ENCODE assay signal across 15 cellular contexts in genomic region chr15:69531302-69532027, GRCh38.
A peak's percentile ranks its signal among the peaks of the same experiment; 100 is the strongest.
DNase-seq lines count a peak whose midpoint lies in the region; FAIRE-seq and TF ChIP-seq lines count a peak whose summit lies in the region.
"Had no signal": no experiment of that assay in that cellular context is flagged by ENCODE, and none has a peak within 500 bp of the region (broad histone marks: within the 10 kb centered on the region; RNA-seq: fewer than 3 reads in every experiment).

No MANE protein-coding gene starts in this region.

- WGBS in smooth muscle cell (ENCODE audit: low lambda C conversion rate): 13% methylated on average over 16 of the region's 16 CpGs
- 86% methylated on average over 11 of the region's 16 CpGs for WGBS in esophagus muscularis mucosa

- intact Hi-C loops in esophagus muscularis mucosa (cut with DNase I): no loop called here

- H3K9me1 ChIP-seq in keratinocyte (ENCODE audit: control insufficient read depth, extremely low read depth, insufficient read depth, low read length): no peaks in the 10 kb centered on the region

- no peak for TF ChIP-seq EP300 in esophagus muscularis mucosa (IDR thresholded peaks at IDR 0.05)

- H4K20me1 ChIP-seq in keratinocyte (ENCODE audit: control insufficient read depth, extremely low read depth, insufficient read depth, low read length) (no peaks in the 10 kb centered on the region), smooth muscle cell (ENCODE audit: low read depth) (no peaks in the 10 kb centered on the region)

- dilution Hi-C loops in keratinocyte (cut with MboI; ENCODE audit: extremely low pct_ligation_motif_present, low sequenced_read_pairs): no loop called here

- H3K36me3 ChIP-seq in adipocyte (ENCODE audit: control insufficient read depth, insufficient read depth, low read length, severe bottlenecking): no peaks in the 10 kb centered on the region
- no peaks in the 10 kb centered on the region for H3K36me3 ChIP-seq in keratinocyte (ENCODE audit: control insufficient read depth in 2 of 2, extremely low read depth in 1 of 2, insufficient read depth in 2 of 2, low read length in 2 of 2)
- H3K36me3 ChIP-seq in smooth muscle cell (ENCODE audit: low read depth): no peaks in the 10 kb centered on the region
- H3K36me3 ChIP-seq in esophagus muscularis mucosa: no peaks in the 10 kb centered on the region
- H3K36me3 ChIP-seq: uterus had no signal

- H3K27me3 ChIP-seq in adipocyte (replicated peaks; ENCODE audit: control insufficient read depth, insufficient read depth, low read length) (peaks cover 29% of the 10 kb centered on the region), keratinocyte (ENCODE audit: control insufficient read depth, extremely low read depth, insufficient read depth, low read length) (peaks cover 18% of the 10 kb centered on the region), smooth muscle cell (ENCODE audit: low read depth) (no peaks in the 10 kb centered on the region), esophagus muscularis mucosa (peaks cover 0 to 9% (median 0%) of the 10 kb centered on the region in 4 donors)
- H3K27me3 ChIP-seq: uterus had no signal

- TF ChIP-seq POLR2A in esophagus muscularis mucosa (IDR thresholded peaks at IDR 0.05; ENCODE audit: low read depth): no peak

- DNase-seq in NCI-H82 (lab: John Stamatoyannopoulos, UW): peak; percentile 53
- no peak for DNase-seq in NCI-H82 treated with DMSO at 0.1 percent for 48 hours (lab: John Stamatoyannopoulos, UW; ENCODE audit: unreplicated experiment)
- DNase-seq in adipocyte (ENCODE audit: low read depth): peak; percentile 23
- no peak for DNase-seq in keratinocyte (ENCODE audit: low read depth, low spot score)
- no peak for DNase-seq in smooth muscle cell (lab: John Stamatoyannopoulos, UW; ENCODE audit: unreplicated experiment)
- no peak for DNase-seq in cerebellum (ENCODE audit: low spot score)
- DNase-seq in esophagus muscularis mucosa (ENCODE audit: extremely low spot score): no peak
- DNase-seq in HUDEP-2 (lab: John Stamatoyannopoulos, UW; ENCODE audit: unreplicated experiment in 76 of 76): no peak
- DNase-seq: activated naive CD4-positive, alpha-beta T cell treated with Interleukin-2 at 50 U/mL for 16 hours; CD8-positive, alpha-beta memory T cell; stimulated activated naive CD4-positive, alpha-beta T cell; uterus had no signal

- no peak overlapping the region for H3K9ac ChIP-seq in adipocyte (ENCODE audit: low read length)
- no peak overlapping the region for H3K9ac ChIP-seq in keratinocyte (ENCODE audit: control insufficient read depth, extremely low read depth, insufficient read depth, low read length)
- no peak overlapping the region for H3K9ac ChIP-seq in smooth muscle cell (ENCODE audit: low read depth)

- TF ChIP-seq CTCF in keratinocyte (optimal IDR thresholded peaks at IDR 0.05 in 1 of 3, IDR thresholded peaks at IDR 0.05 in 1 of 3, conservative IDR thresholded peaks at IDR 0.05 in 1 of 3; ENCODE audit: extremely low read depth in 1 of 3, insufficient read depth in 2 of 3, low read length in 3 of 3) (no peak), smooth muscle cell (IDR thresholded peaks at IDR 0.05; ENCODE audit: borderline replicate concordance, insufficient read depth, poor library complexity, severe bottlenecking) (no peak), esophagus muscularis mucosa (IDR thresholded peaks at IDR 0.05) (no peak)

- H3K4me2 ChIP-seq in keratinocyte (ENCODE audit: control insufficient read depth, extremely low read depth, insufficient read depth, low read depth, low read length): peak overlapping the region; percentile 16
- H3K4me2 ChIP-seq in smooth muscle cell: peak overlapping the region; percentile 63
- H3K4me2 ChIP-seq: A549 had no signal

- H3K27ac ChIP-seq in keratinocyte (ENCODE audit: control insufficient read depth, insufficient read depth, low read length) (no peak overlapping the region), smooth muscle cell (ENCODE audit: low read depth) (peak overlapping the region; percentile 44), esophagus muscularis mucosa (replicated peaks in 1 of 4) (no peak overlapping the region)
- H3K27ac ChIP-seq: uterus had no signal

- peaks cover under 1% of the 10 kb centered on the region for H3K9me3 ChIP-seq in adipocyte (ENCODE audit: control insufficient read depth, low read length)
- no peaks in the 10 kb centered on the region for H3K9me3 ChIP-seq in keratinocyte (ENCODE audit: control insufficient read depth, low read depth, low read length)
- H3K9me3 ChIP-seq in smooth muscle cell (replicated peaks; ENCODE audit: low read depth): no peaks in the 10 kb centered on the region
- H3K9me3 ChIP-seq in esophagus muscularis mucosa: no peaks in the 10 kb centered on the region
- H3K9me3 ChIP-seq: A549, uterus had no signal

- H2AFZ ChIP-seq in keratinocyte (ENCODE audit: control insufficient read depth, low read length) (no peak overlapping the region), smooth muscle cell (ENCODE audit: low read depth) (peak overlapping the region; percentile 39)

- H3F3A ChIP-seq in smooth muscle cell (ENCODE audit: low read depth): peaks cover 2% of the 10 kb centered on the region

- H3K79me2 ChIP-seq in keratinocyte (ENCODE audit: control insufficient read depth, insufficient read depth, low read length): no peaks in the 10 kb centered on the region
- no peaks in the 10 kb centered on the region for H3K79me2 ChIP-seq in smooth muscle cell (ENCODE audit: low read depth)

- FAIRE-seq in keratinocyte (lab: Jason Lieb, UNC): no peak
- FAIRE-seq: A549, endometrium, RCC 7860 had no signal

- H3K4me3 ChIP-seq in adipocyte (ENCODE audit: low read length): no peak overlapping the region
- no peak overlapping the region for H3K4me3 ChIP-seq in keratinocyte (ENCODE audit: control insufficient read depth in 2 of 3, extremely low read depth in 1 of 3, insufficient read depth in 2 of 3, low read depth in 1 of 3, low read length in 3 of 3)
- H3K4me3 ChIP-seq in smooth muscle cell: no peak overlapping the region
- no peak overlapping the region for H3K4me3 ChIP-seq in esophagus muscularis mucosa
- H3K4me3 ChIP-seq: A549, uterus had no signal

- peaks cover 7% of the 10 kb centered on the region for H3K4me1 ChIP-seq in adipocyte (ENCODE audit: control insufficient read depth, insufficient read depth, low read length)
- H3K4me1 ChIP-seq in keratinocyte (ENCODE audit: control insufficient read depth, extremely low read depth, insufficient read depth, low read length): peaks cover 6% of the 10 kb centered on the region
- peaks cover 34% of the 10 kb centered on the region for H3K4me1 ChIP-seq in smooth muscle cell (ENCODE audit: low read depth)
- peaks cover 0 to 5% (median 2%) of the 10 kb centered on the region in 4 donors for H3K4me1 ChIP-seq in esophagus muscularis mucosa
- H3K4me1 ChIP-seq: uterus had no signal

Comparison
In these comparisons a context has a peak if more than half of its experiments do, and no peak if none do; other contexts are left out.
1. DNase-seq: peak in NCI-H82 (single experiment) and adipocyte (single experiment); none in NCI-H82 treated with DMSO at 0.1 percent for 48 hours (single experiment), keratinocyte (single experiment), smooth muscle cell (single experiment), cerebellum (single experiment), esophagus muscularis mucosa (single experiment) and HUDEP-2 (0 of 76).